Comparison of ENCODE assay signal across 24 cellular contexts in genomic region chrX:132685276-132685675, GRCh38.
"Had no signal": no experiment of that assay in that cellular context is flagged by ENCODE, and none has a peak within 500 bp of the region (broad histone marks: within the 10 kb centered on the region; RNA-seq: fewer than 3 reads in every experiment).

No MANE protein-coding gene starts in this region.

- H3K4me3 ChIP-seq: ovary, psoas muscle, right lobe of liver, sigmoid colon, stomach, suprapubic skin, testis, tibial artery, transverse colon, upper lobe of right lung, uterus had no signal

- H2AFZ ChIP-seq: parathyroid adenoma had no signal

- H3K9me3 ChIP-seq: neutrophil, ovary, psoas muscle, right lobe of liver, sigmoid colon, stomach, suprapubic skin, testis, tibial artery, transverse colon, upper lobe of right lung, uterus had no signal

- DNase-seq: naive thymus-derived CD4-positive, alpha-beta T cell; natural killer cell; nucleus accumbens; ovary; psoas muscle; right cardiac atrium; right lobe of liver; sigmoid colon; small intestine; stimulated activated CD4-positive, alpha-beta T cell treated with anti-CD3 and anti-CD28 coated beads, Interleukin-15, amount 100 ng/mL, for 24 hours; stimulated activated CD4-positive, alpha-beta T cell treated with anti-CD3 and anti-CD28 coated beads, Interleukin-2, amount 100 ng/mL, for 24 hours; stimulated activated CD4-positive, alpha-beta T cell treated with anti-CD3 and anti-CD28 coated beads, Interleukin-2, amount 100 ng/mL, for 48 hours; stimulated activated CD4-positive, alpha-beta T cell treated with anti-CD3 and anti-CD28 coated beads, Interleukin-4, amount 100 ng/mL, for 24 hours; stimulated activated naive B cell treated with anti-CD40 and anti-IgM and Interleukin-4, amounts not matched to agents 10 μg/mL and 1 μg/mL and 100 μg/mL, for 72 hours; stimulated activated naive CD4-positive, alpha-beta T cell treated with Interleukin-2 at 50 U/mL for 16 hours; stomach; testis; tibial artery; transverse colon; upper lobe of right lung; uterus had no signal

- H3K79me2 ChIP-seq: parathyroid adenoma had no signal

- H3K27me3 ChIP-seq: neutrophil, ovary, right lobe of liver, sigmoid colon, suprapubic skin, testis, tibial artery, transverse colon, upper lobe of right lung, uterus had no signal

- H3K27ac ChIP-seq: neutrophil, ovary, parathyroid adenoma, psoas muscle, right lobe of liver, sigmoid colon, stomach, suprapubic skin, testis, tibial artery, transverse colon, upper lobe of right lung, uterus had no signal

- H3K36me3 ChIP-seq: neutrophil, ovary, right lobe of liver, sigmoid colon, stomach, suprapubic skin, tibial artery, transverse colon, upper lobe of right lung, uterus had no signal

- H3K4me1 ChIP-seq: parathyroid adenoma, psoas muscle, right lobe of liver, sigmoid colon, stomach, suprapubic skin, testis, tibial artery, transverse colon, upper lobe of right lung, uterus had no signal

- H3K9ac ChIP-seq: parathyroid adenoma had no signal
